10 cellular contexts compared by ENCODE assay signal in the genomic region with DNA sequence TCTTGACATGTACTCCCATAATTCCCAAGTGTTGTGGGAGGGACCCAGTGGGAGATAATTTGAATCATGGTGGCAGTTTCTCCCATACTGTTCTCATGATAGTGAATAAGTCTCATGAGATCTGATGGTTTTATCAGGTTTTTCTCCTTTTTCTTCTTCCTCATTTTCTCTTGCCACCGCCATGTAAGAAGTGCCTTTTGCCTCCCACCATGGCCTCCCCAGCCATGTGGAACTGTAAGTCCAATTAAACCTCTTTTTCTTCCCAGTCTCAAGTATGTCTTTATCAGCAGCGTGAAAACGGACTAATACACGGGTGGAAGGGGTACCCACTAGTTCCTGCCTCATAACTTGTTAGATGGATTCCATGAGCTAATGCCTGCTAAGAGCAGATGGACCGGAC. TPM values are rescaled to one million over a fixed set of nuclear protein-coding genes. Genes with fewer than 3 reads are reported as not detected.
"Had no signal": no experiment of that assay in that cellular context is flagged by ENCODE, and none has a peak within 500 bp of the region (broad histone marks: within the 10 kb centered on the region; RNA-seq: fewer than 3 reads in every experiment).

No MANE protein-coding gene starts in this region.

RNA-seq across cellular contexts. Expression of a gene that starts 26.5 kb away (rescaled TPM):
- total RNA-seq: OCI-LY7, PC-3, Peyer's patch, Right ventricle myocardium inferior, Right ventricle myocardium superior, RPMI7951, SJCRH30, SJSA1, SK-MEL-5 had no signal
- polyA plus RNA-seq: SK-N-SH had no signal

RNA-seq across cellular contexts. Expression of a gene that starts 37.5 kb away (rescaled TPM):
- total RNA-seq: Peyer's patch, SJCRH30, SJSA1, SK-MEL-5 had no signal
- polyA plus RNA-seq: SK-N-SH had no signal
